9 cellular contexts compared by ENCODE assay signal in the genomic region with DNA sequence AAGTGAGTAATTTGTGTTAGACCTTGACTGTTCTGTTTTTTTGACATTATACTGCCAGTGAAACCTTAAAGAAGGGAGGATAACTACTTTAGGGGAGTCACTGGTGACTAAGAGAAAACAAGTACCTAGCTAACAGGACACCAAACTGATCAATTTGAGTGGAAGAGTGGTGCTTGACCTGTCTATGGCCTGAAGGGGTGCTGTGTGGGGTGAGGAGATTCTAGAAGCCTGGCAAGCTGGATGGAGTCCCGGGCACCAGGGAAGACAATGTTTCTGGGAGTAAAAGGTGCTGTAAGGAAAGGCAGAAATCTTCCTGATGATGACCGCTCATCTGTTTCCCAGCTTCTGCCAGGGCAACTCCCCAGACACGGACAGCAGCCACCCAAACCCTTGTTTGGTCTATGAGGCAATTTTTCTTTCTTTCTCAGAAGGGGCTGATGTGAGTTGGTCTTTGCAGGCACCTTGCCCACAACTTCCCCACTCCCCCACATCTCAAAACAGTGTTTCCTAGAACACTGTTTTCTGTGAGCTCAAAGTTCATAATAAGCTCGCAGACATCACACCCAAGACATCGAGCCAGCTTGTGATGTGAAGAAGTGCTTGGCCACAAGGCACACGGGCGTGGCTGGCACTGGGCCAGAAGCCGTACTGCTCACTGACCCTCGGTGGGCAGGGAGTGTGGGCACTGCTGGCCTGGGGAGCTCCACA. TPM values are rescaled to one million over a fixed set of nuclear protein-coding genes. Genes with fewer than 3 reads are reported as not detected.
A peak's percentile ranks its signal among the peaks of the same experiment; 100 is the strongest.
DNase-seq lines count a peak whose midpoint lies in the region; ATAC-seq and TF ChIP-seq lines count a peak whose summit lies in the region.
"Had no signal": no experiment of that assay in that cellular context is flagged by ENCODE, and none has a peak within 500 bp of the region (broad histone marks: within the 10 kb centered on the region; RNA-seq: fewer than 3 reads in every experiment).

No MANE protein-coding gene starts in this region.

- no peak overlapping the region for H3K9ac ChIP-seq in IMR-90 (ENCODE audit: low read depth, low read length)
- H3K9ac ChIP-seq in Karpas-422 (ENCODE audit: low read length) = no peak overlapping the region

- 20% methylated on average over 1 of the region's 9 CpGs; no CpG with 5 or more reads in 1 of the 2 experiments for WGBS in IMR-90 (ENCODE audit: extremely low coverage in 2 of 2, insufficient read length in 1 of 2), 2 experiments

- H4K5ac ChIP-seq in IMR-90 (ENCODE audit: low read depth, low read length) = no peak overlapping the region

- TF ChIP-seq POLR2A in IMR-90 (IDR thresholded peaks at IDR 0.05; ENCODE audit: low read depth, low read length) = no peak

- H4K20me1 ChIP-seq in IMR-90 (ENCODE audit: insufficient read depth, low read length) (no peaks in the 10 kb centered on the region), Karpas-422 (ENCODE audit: insufficient read depth, low read depth, low read length) (no peaks in the 10 kb centered on the region)

- CTCF ChIA-PET in IMR-90 (lab: Yijun Ruan, JAX) = interaction anchor here (1.5 kb wide), 1 partner anchor 10 kb away, joined by 3 read pairs; no protein-coding TSS in a partner anchor

- H2AK9ac ChIP-seq in IMR-90 (replicated peaks; ENCODE audit: low read depth, low read length, poor library complexity) = peak overlapping the region; percentile 30

- H3K18ac ChIP-seq in IMR-90 (ENCODE audit: low read depth, low read length) = no peak overlapping the region

- H3K36me3 ChIP-seq in IMR-90 (ENCODE audit: control insufficient read depth, insufficient read depth, low read length) (no peaks in the 10 kb centered on the region), BE2C (no peaks in the 10 kb centered on the region), Karpas-422 (ENCODE audit: insufficient read depth, low read length) (no peaks in the 10 kb centered on the region)

- no peak overlapping the region for H2BK5ac ChIP-seq in IMR-90 (ENCODE audit: low read depth, low read length, poor library complexity, severe bottlenecking)

- no peak for TF ChIP-seq RAD21 in IMR-90 (IDR thresholded peaks at IDR 0.05; ENCODE audit: low read length)

- H2AK5ac ChIP-seq in IMR-90 (ENCODE audit: low read depth, low read length) = peak overlapping the region; percentile 59

- H3K9me1 ChIP-seq in IMR-90 (ENCODE audit: insufficient read depth, low read length) = peaks cover 6% of the 10 kb centered on the region; the same call in 1 of the 2 replicates

- H3K27ac ChIP-seq in IMR-90 (ENCODE audit: insufficient read depth, low read length) = no peak overlapping the region
- H3K27ac ChIP-seq in Karpas-422 (ENCODE audit: low read length) = no peak overlapping the region

- intact Hi-C loops in IMR-90 (cut with micrococcal nuclease) = loop anchor here (5.0 kb wide), 2 partner anchors 143 to 418 kb away; no protein-coding TSS in a partner anchor

- peak overlapping the region; percentile 13; the same call in 1 of the 2 replicates for H2BK120ac ChIP-seq in IMR-90 (ENCODE audit: low read depth, low read length)

- POLR2A ChIA-PET in IMR-90 (lab: Charles Lee; ENCODE audit: unreplicated experiment) = no interaction called here

- DNase-seq in IMR-90 (no peak), fibroblast of the aortic adventitia (ENCODE audit: low read depth) (peak; percentile 7), NCI-H1436 (lab: John Stamatoyannopoulos, UW) (no peak), BE2C (no peak), NCI-H1105 (lab: John Stamatoyannopoulos, UW) (no peak), Karpas-422 (no peak)
- DNase-seq in activated CD4-positive, CD25-positive, alpha-beta regulatory T cell treated with anti-CD3 and anti-CD28 coated beads, Interleukin-2, amount 50 U/mL, for 72 hours = peak; percentile 61
- DNase-seq in stimulated activated CD8-positive, alpha-beta memory T cell treated with anti-CD3 and anti-CD28 coated beads, Interleukin-4, amount 100 ng/mL, for 48 hours = peak; percentile 63

- H3K9me2 ChIP-seq in Karpas-422 (replicated peaks; ENCODE audit: insufficient read depth, low read length) = no peaks in the 10 kb centered on the region

- dilution Hi-C loops in IMR-90 (cut with HindIII; ENCODE audit: low sequenced_read_pairs, unreplicated experiment) = no loop called here

- H4K8ac ChIP-seq in IMR-90 (ENCODE audit: low read depth in 2 of 2, low read length in 2 of 2) = no peak overlapping the region; a peak in 1 of 4 replicates

- no peak for TF ChIP-seq CTCF in IMR-90 (conservative IDR thresholded peaks at IDR 0.05; ENCODE audit: low read depth, low read length)
- peak; percentile 18 for TF ChIP-seq CTCF in fibroblast of the aortic adventitia (IDR thresholded peaks at IDR 0.05; ENCODE audit: insufficient read depth, low read length)
- no peak for TF ChIP-seq CTCF in BE2C (IDR thresholded peaks at IDR 0.05; ENCODE audit: low read depth, low read length)

- H2BK15ac ChIP-seq in IMR-90 (ENCODE audit: low read depth, low read length) = peak overlapping the region; percentile 54; the same call in 1 of the 3 replicates

- H3K14ac ChIP-seq in IMR-90 (replicated peaks; ENCODE audit: low read depth, low read length) = no peak overlapping the region

- in situ Hi-C loops in IMR-90 (cut with MboI; ENCODE audit: low sequenced_read_pairs) = loop anchor here (10.0 kb wide), 1 partner anchor 415 kb away; no protein-coding TSS in a partner anchor

- peak overlapping the region; percentile 17 for H2BK20ac ChIP-seq in IMR-90 (ENCODE audit: low read depth, low read length)

- no peak overlapping the region for H3K23ac ChIP-seq in IMR-90 (ENCODE audit: low read depth, low read length)

- no TSS peak for BruUV-seq in IMR-90 (replicated peaks; lab: Mats Ljungman, UMichigan)

- peak overlapping the region; percentile 24 for H2AFZ ChIP-seq in IMR-90 (replicated peaks; ENCODE audit: low read length, poor library complexity)
- no peak overlapping the region for H2AFZ ChIP-seq in Karpas-422 (ENCODE audit: low read length)

- H4K91ac ChIP-seq in IMR-90 (ENCODE audit: insufficient read depth, low read depth, low read length) = no peak overlapping the region

- no peak overlapping the region for H3K56ac ChIP-seq in IMR-90 (ENCODE audit: extremely low read depth, insufficient read depth, low read length)

- H3K4me3 ChIP-seq in IMR-90 (ENCODE audit: insufficient read depth, low read depth, low read length) (no peak overlapping the region), fibroblast of the aortic adventitia (ENCODE audit: low read depth, low read length) (no peak overlapping the region), BE2C (ENCODE audit: low read depth, low read length) (no peak overlapping the region), Karpas-422 (ENCODE audit: low read length) (no peak overlapping the region)

- H3K4me1 ChIP-seq in IMR-90 (ENCODE audit: control insufficient read depth, insufficient read depth, low read length) (peaks cover 3% of the 10 kb centered on the region), BE2C (no peaks in the 10 kb centered on the region; the same call in 1 of the 2 replicates), Karpas-422 (ENCODE audit: low read length) (peaks cover 4% of the 10 kb centered on the region)

- H3K4me2 ChIP-seq in IMR-90 (ENCODE audit: low read depth, low read length) (no peak overlapping the region), Karpas-422 (ENCODE audit: low read depth, low read length, poor library complexity, severe bottlenecking) (no peak overlapping the region)

- no peaks in the 10 kb centered on the region for H3K9me3 ChIP-seq in IMR-90 (ENCODE audit: control insufficient read depth, insufficient read depth, low read length)
- no peaks in the 10 kb centered on the region for H3K9me3 ChIP-seq in BE2C
- H3K9me3 ChIP-seq in Karpas-422 (ENCODE audit: low read length) = no peaks in the 10 kb centered on the region

- H3K4ac ChIP-seq in IMR-90 (ENCODE audit: low read depth, low read length) = peak overlapping the region; percentile 70

- ATAC-seq in IMR-90 (ENCODE audit: low read depth) = no peak

- H3K27me3 ChIP-seq in IMR-90 (ENCODE audit: control insufficient read depth, insufficient read depth, low read length) = no peaks in the 10 kb centered on the region
- H3K27me3 ChIP-seq in BE2C = no peaks in the 10 kb centered on the region; the same call in none of the 2 replicates
- no peaks in the 10 kb centered on the region for H3K27me3 ChIP-seq in Karpas-422 (ENCODE audit: low read length)

- H3K79me1 ChIP-seq in IMR-90 (ENCODE audit: low read depth in 1 of 2, low read length in 2 of 2) = no peaks in the 10 kb centered on the region

- H3K79me2 ChIP-seq in Karpas-422 (ENCODE audit: low read length) = no peaks in the 10 kb centered on the region

TF ChIP-seq in IMR-90, 13 proteins besides CTCF, POLR2A, EP300 and RAD21:
- TF ChIP-seq CEBPB (IDR thresholded peaks at IDR 0.05; ENCODE audit: low read depth, low read length) (no peak), MXI1 (IDR thresholded peaks at IDR 0.05; ENCODE audit: borderline replicate concordance, low read depth, low read length) (no peak), RFX5 (IDR thresholded peaks at IDR 0.05; ENCODE audit: low read depth, low read length) (no peak), SMC3 (IDR thresholded peaks at IDR 0.05; ENCODE audit: low read depth, low read length) (no peak), USF2 (IDR thresholded peaks at IDR 0.05; ENCODE audit: low read depth, low read length) (no peak), RCOR1 (IDR thresholded peaks at IDR 0.05; ENCODE audit: insufficient replicate concordance, low read length) (no peak), MAZ (IDR thresholded peaks at IDR 0.05; ENCODE audit: borderline replicate concordance, low read depth, low read length) (no peak)
TF ChIP-seq in IMR-90: peak in this region for 0.

RNA-seq across cellular contexts. Expression of gene TXK, which starts 4.6 kb away (rescaled TPM):
- total RNA-seq in IMR-90 (2012; rRNA removed) (not detected in 2 replicates), fibroblast of the aortic adventitia (ENCODE audit: low replicate concordance) (0.25 and 0.90 TPM in 2 replicates)
- not detected in 2 replicates for polyA plus RNA-seq in IMR-90 (2012; rRNA removed)
- polyA plus RNA-seq in IMR-90 (2012; cell fraction: cytosol; rRNA removed) = not detected in 2 replicates
- polyA plus RNA-seq in IMR-90 (2012; cell fraction: nucleus; rRNA removed; ENCODE audit: low replicate concordance) = 0.09 TPM in 1 of 2 replicates, not detected in the other
- not detected for polyA plus RNA-seq in BE2C (2012; ENCODE audit: insufficient read depth, insufficient read length, low read depth)
- total RNA-seq in Karpas-422 (2014; rRNA removed; shearing (Covaris generic); ENCODE audit: low replicate concordance) = not detected in 2 replicates
- total RNA-seq: SK-MEL-5 had no signal

Comparison
In these comparisons a context has a peak if more than half of its experiments do, and no peak if none do; other contexts are left out.
1. DNase-seq: peak in activated CD4-positive, CD25-positive, alpha-beta regulatory T cell treated with anti-CD3 and anti-CD28 coated beads, Interleukin-2, amount 50 U/mL, for 72 hours (single experiment), fibroblast of the aortic adventitia (single experiment) and stimulated activated CD8-positive, alpha-beta memory T cell treated with anti-CD3 and anti-CD28 coated beads, Interleukin-4, amount 100 ng/mL, for 48 hours (single experiment); none in IMR-90 (single experiment), NCI-H1436 (single experiment), BE2C (single experiment), NCI-H1105 (single experiment) and Karpas-422 (single experiment).